8 cellular contexts compared by ENCODE assay signal in the genomic region with DNA sequence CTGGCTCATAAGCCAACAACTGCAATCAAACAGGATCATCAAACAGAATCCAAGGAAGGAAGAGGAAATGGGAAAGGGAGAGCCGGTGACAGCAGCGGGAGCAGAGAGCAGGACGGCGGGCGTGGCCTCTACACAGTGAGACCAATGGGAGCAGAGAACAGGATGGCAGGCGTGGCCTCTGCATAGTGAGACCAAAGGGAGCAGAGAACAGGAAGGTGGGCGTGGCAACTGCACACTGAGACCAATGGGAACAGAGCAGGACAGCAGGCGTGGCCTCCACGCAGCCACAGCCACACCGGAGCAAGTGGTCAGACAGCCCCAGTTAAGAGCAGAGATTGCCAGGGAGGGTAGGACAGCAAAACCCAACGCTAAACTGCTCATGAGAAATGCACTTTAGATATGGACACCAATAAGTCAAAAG. TPM values are rescaled to one million over a fixed set of nuclear protein-coding genes. Genes with fewer than 3 reads are reported as not detected.
DNase-seq lines count a peak whose midpoint lies in the region; ATAC-seq and TF ChIP-seq lines count a peak whose summit lies in the region.

No MANE protein-coding gene starts in this region.

- no peak for TF ChIP-seq POLR2A in right lobe of liver (IDR thresholded peaks at IDR 0.05)

- ATAC-seq in GM18861 (IDR thresholded peaks at IDR 0.05; ENCODE audit: unreplicated experiment) (peak; percentile 72), right lobe of liver (peak; percentile 94 to 96 (median 95))

- POLR2A ChIA-PET in RWPE1 (lab: Yijun Ruan, JAX; ENCODE audit: low non-redundant PET): no interaction called here

- no peaks in the 10 kb centered on the region for H3F3A ChIP-seq in Loucy (ENCODE audit: low read depth)

- no peak overlapping the region; the same call in 1 of the 2 replicates for H3K4me3 ChIP-seq in AG10803 (ENCODE audit: low read length)
- H3K4me3 ChIP-seq in Loucy (ENCODE audit: low read length, poor library complexity, severe bottlenecking): no peak overlapping the region
- H3K4me3 ChIP-seq in right lobe of liver: no peak overlapping the region

- H3K36me3 ChIP-seq in Loucy (ENCODE audit: insufficient read depth, low read length): no peaks in the 10 kb centered on the region
- no peaks in the 10 kb centered on the region for H3K36me3 ChIP-seq in right lobe of liver

- DNase-seq in AG10803 (ENCODE audit: low read depth): peak; percentile 84
- peak; percentile 87 for DNase-seq in RWPE1 (ENCODE audit: low spot score)
- DNase-seq in dermis microvascular lymphatic vessel endothelial cell (ENCODE audit: low read depth in 2 of 2): peak; percentile 96 to 97
- DNase-seq in right lobe of liver: peak; percentile 80 to 88 (median 84)
- DNase-seq in substantia nigra (lab: John Stamatoyannopoulos, UW): peak in 43 of 49 donors; percentile 9 to 96 (median 64)
- DNase-seq in GOT3 (lab: John Stamatoyannopoulos, UW): no peak

- H3K9ac ChIP-seq in Loucy (ENCODE audit: low read depth, low read length, poor library complexity, severe bottlenecking): no peak overlapping the region

- no peaks in the 10 kb centered on the region for H3K79me2 ChIP-seq in Loucy (ENCODE audit: insufficient read depth, low read length)

- no peaks in the 10 kb centered on the region for H3K9me2 ChIP-seq in Loucy (replicated peaks; ENCODE audit: low read depth, low read length)

- TF ChIP-seq CTCF in AG10803 (conservative IDR thresholded peaks at IDR 0.05; ENCODE audit: low read length) (no peak), Loucy (conservative IDR thresholded peaks at IDR 0.05; ENCODE audit: low read length) (no peak), RWPE1 (conservative IDR thresholded peaks at IDR 0.05; ENCODE audit: low read depth) (no peak), right lobe of liver (IDR thresholded peaks at IDR 0.05) (no peak)

- peak overlapping the region; percentile 15 for H3K4me2 ChIP-seq in Loucy (ENCODE audit: low read depth, low read length, poor library complexity, severe bottlenecking)

- H3K4me1 ChIP-seq in Loucy (ENCODE audit: insufficient read depth, low read length, poor library complexity, severe bottlenecking) (peaks cover 5% of the 10 kb centered on the region), right lobe of liver (no peaks in the 10 kb centered on the region)

- H4K20me1 ChIP-seq in Loucy (ENCODE audit: insufficient read depth, low read length, poor library complexity, severe bottlenecking): no peaks in the 10 kb centered on the region

- CTCF ChIA-PET in RWPE1 (lab: Yijun Ruan, JAX): interaction anchor here (1.5 kb wide), 1 partner anchor 21 kb away, joined by 4 read pairs; no protein-coding TSS in a partner anchor

- H2AFZ ChIP-seq in Loucy (ENCODE audit: low read length): no peak overlapping the region

- H3K27me3 ChIP-seq in Loucy (ENCODE audit: insufficient read depth, low read length, poor library complexity, severe bottlenecking) (peaks cover 5% of the 10 kb centered on the region), right lobe of liver (no peaks in the 10 kb centered on the region)

- intact Hi-C loops in right lobe of liver (cut with DNase I): no loop called here

- no peaks in the 10 kb centered on the region for H3K9me3 ChIP-seq in Loucy (ENCODE audit: insufficient read depth, low read depth, low read length)
- no peaks in the 10 kb centered on the region for H3K9me3 ChIP-seq in right lobe of liver

- 34% methylated on average over 8 of the region's 11 CpGs for WGBS in right lobe of liver (ENCODE audit: insufficient coverage, low coverage, low lambda C conversion rate, missing lambda C conversion rate)

- H3K27ac ChIP-seq in RWPE1: peak overlapping the region; percentile 18
- H3K27ac ChIP-seq in right lobe of liver: no peak overlapping the region
- H3K27ac ChIP-seq in substantia nigra (ENCODE audit: low read depth, low read length, poor library complexity, severe bottlenecking): no peak overlapping the region

RNA-seq across cellular contexts. Expression of gene LRCOL1, which starts 16.4 kb away (rescaled TPM):
- total RNA-seq in dermis microvascular lymphatic vessel endothelial cell (2.7 and 10.1 TPM in 2 replicates), right lobe of liver (10 to 100 TPM in 1 of 6 experiments, 1 to 10 TPM in 4, under 1 TPM in 1; 0.61 to 13.1 (median 6.8) TPM)

RNA-seq across cellular contexts. Expression of gene P2RX2, which starts 24.6 kb away (rescaled TPM):
- total RNA-seq in dermis microvascular lymphatic vessel endothelial cell: not detected in 2 replicates
- total RNA-seq in right lobe of liver: not detected
